ENCODE assay signal across 15 cellular contexts in genomic region chr6:75348882-75349261, GRCh38.
DNase-seq lines count a peak whose midpoint lies in the region; ATAC-seq, FAIRE-seq and TF ChIP-seq lines count a peak whose summit lies in the region.
"Had no signal": no experiment of that assay in that cellular context is flagged by ENCODE, and none has a peak within 500 bp of the region (broad histone marks: within the 10 kb centered on the region; RNA-seq: fewer than 3 reads in every experiment).

No MANE protein-coding gene starts in this region.

- H3K9ac ChIP-seq in astrocyte (ENCODE audit: low read length) (no peak overlapping the region), PC-3 (ENCODE audit: low read length) (no peak overlapping the region)

- no peaks in the 10 kb centered on the region for H3K9me3 ChIP-seq in astrocyte (ENCODE audit: insufficient read depth, low read depth, low read length)
- H3K9me3 ChIP-seq in psoas muscle, result no peaks in the 10 kb centered on the region
- H3K9me3 ChIP-seq in PC-3 (ENCODE audit: low read length), result no peaks in the 10 kb centered on the region

- H3K27me3 ChIP-seq in astrocyte (ENCODE audit: insufficient read depth, low read length), result no peaks in the 10 kb centered on the region
- H3K27me3 ChIP-seq in psoas muscle (ENCODE audit: insufficient read depth in 3 of 3, low read length in 2 of 3), result no peaks in the 10 kb centered on the region
- no peaks in the 10 kb centered on the region for H3K27me3 ChIP-seq in PC-3 (ENCODE audit: low read length)

- no peaks in the 10 kb centered on the region for H3F3A ChIP-seq in PC-3 (ENCODE audit: low read length, unreplicated experiment)

- H3K4me1 ChIP-seq in astrocyte (ENCODE audit: insufficient read depth, low read length), result peaks cover 9% of the 10 kb centered on the region
- peaks cover 11% of the 10 kb centered on the region for H3K4me1 ChIP-seq in psoas muscle
- no peaks in the 10 kb centered on the region for H3K4me1 ChIP-seq in PC-3 (ENCODE audit: insufficient read depth, low read length)

- H3K4me3 ChIP-seq in GM12865 (ENCODE audit: low read depth, low read length) (peak overlapping the region; percentile 21), astrocyte (ENCODE audit: insufficient read depth, low read depth, low read length) (no peak overlapping the region), psoas muscle (peak overlapping the region; percentile 47), PC-3 (ENCODE audit: low read length) (no peak overlapping the region)

- no peaks in the 10 kb centered on the region for H3K9me3 Mint-ChIP-seq in astrocyte (ENCODE audit: unreplicated experiment)
- H3K9me3 Mint-ChIP-seq: activated B cell treated with CpG ODN at 0.5 μM for 24 hours; natural killer cell treated with Interleukin-12 subunit alpha and Interleukin-12 subunit beta and Interleukin-15 and Interleukin-18, amount 100 ng/mL, for 72 hours had no signal

- H3K27ac Mint-ChIP-seq in astrocyte (ENCODE audit: unreplicated experiment), result no peak overlapping the region
- H3K27ac Mint-ChIP-seq: activated B cell treated with CpG ODN at 0.5 μM for 24 hours; natural killer cell treated with Interleukin-12 subunit alpha and Interleukin-12 subunit beta and Interleukin-15 and Interleukin-18, amount 100 ng/mL, for 72 hours had no signal

- H3K4me3 Mint-ChIP-seq in astrocyte (ENCODE audit: unreplicated experiment), result peak overlapping the region; percentile 72
- H3K4me3 Mint-ChIP-seq: activated B cell treated with CpG ODN at 0.5 μM for 24 hours; natural killer cell treated with Interleukin-12 subunit alpha and Interleukin-12 subunit beta and Interleukin-15 and Interleukin-18, amount 100 ng/mL, for 72 hours had no signal

- H3K4me2 ChIP-seq in astrocyte (ENCODE audit: low read length) (peak overlapping the region; percentile 88), PC-3 (ENCODE audit: low read length) (no peak overlapping the region)

- CTCF ChIA-PET in PC-3 (lab: Charles Lee), result no interaction called here

- H4K20me1 ChIP-seq in astrocyte (ENCODE audit: insufficient read depth, low read length), result no peaks in the 10 kb centered on the region
- H4K20me1 ChIP-seq in PC-3 (ENCODE audit: low read length), result no peaks in the 10 kb centered on the region

- ATAC-seq in left lobe of liver, result peak; percentile 20
- no peak for ATAC-seq in psoas muscle
- no peak for ATAC-seq in PC-3
- ATAC-seq: natural killer cell treated with Interleukin-12 subunit alpha and Interleukin-12 subunit beta and Interleukin-15 and Interleukin-18, amount 100 ng/mL, for 72 hours had no signal

- peaks cover 12% of the 10 kb centered on the region for H3K4me1 Mint-ChIP-seq in astrocyte (ENCODE audit: low read depth, unreplicated experiment)
- H3K4me1 Mint-ChIP-seq: activated B cell treated with CpG ODN at 0.5 μM for 24 hours had no signal

- TF ChIP-seq CTCF in GM12865 (IDR thresholded peaks at IDR 0.05; ENCODE audit: insufficient read depth, low read depth, low read length, missing control alignments), result no peak
- no peak for TF ChIP-seq CTCF in astrocyte (IDR thresholded peaks at IDR 0.05; ENCODE audit: insufficient read depth, low read depth, low read length)
- no peak for TF ChIP-seq CTCF in psoas muscle (IDR thresholded peaks at IDR 0.05)
- no peak for TF ChIP-seq CTCF in PC-3 (conservative IDR thresholded peaks at IDR 0.05; ENCODE audit: low read depth, low read length)

- no peaks in the 10 kb centered on the region for H3K27me3 Mint-ChIP-seq in astrocyte (ENCODE audit: low read depth, unreplicated experiment)

- no peaks in the 10 kb centered on the region for H3K36me3 ChIP-seq in astrocyte (ENCODE audit: insufficient read depth, low read length)
- peaks cover 3 to 22% of the 10 kb centered on the region in 2 donors for H3K36me3 ChIP-seq in psoas muscle (ENCODE audit: insufficient read depth in 1 of 2, low read depth in 1 of 2)
- no peaks in the 10 kb centered on the region for H3K36me3 ChIP-seq in PC-3 (ENCODE audit: low read depth, low read length)

- intact Hi-C loops in psoas muscle (cut with DNase I) (no loop called here), PC-3 (cut with micrococcal nuclease) (no loop called here)

- no TSS peak for BruUV-seq in PC-3 (replicated peaks; lab: Mats Ljungman, UMichigan)

- H2AFZ ChIP-seq in astrocyte (ENCODE audit: low read depth, low read length), result peak overlapping the region; percentile 70
- no peak overlapping the region for H2AFZ ChIP-seq in PC-3 (ENCODE audit: low read length)

- FAIRE-seq in astrocyte (lab: Jason Lieb, UNC), result no peak
- FAIRE-seq: HTR-8/SVneo had no signal

- no peak for DNase-seq in GM12865 (ENCODE audit: low read depth)
- DNase-seq in astrocyte (ENCODE audit: low read depth), result no peak
- no peak for DNase-seq in left lobe of liver (ENCODE audit: low spot score)
- DNase-seq in psoas muscle, result no peak
- DNase-seq in MV-4-11 (lab: John Stamatoyannopoulos, UW), result no peak
- no peak for DNase-seq in PC-3
- no peak for DNase-seq in NAMALWA (ENCODE audit: low spot score)
- no peak for DNase-seq in stimulated activated CD4-positive, alpha-beta T cell treated with anti-CD3 and anti-CD28 coated beads, Interleukin-2, amount 100 ng/mL, for 48 hours
- DNase-seq: activated B cell treated with CpG ODN at 0.5 μM for 24 hours; AML-193; cortex of kidney; stimulated activated CD4-positive, alpha-beta T cell treated with anti-CD3 and anti-CD28 coated beads, Interleukin-12 subunit alpha, Interleukin-12 subunit beta, amount 100 ng/mL, for 4 hours; SW 1271 had no signal

- H3K9me2 ChIP-seq in PC-3 (replicated peaks; ENCODE audit: low read length), result no peaks in the 10 kb centered on the region

- H3K79me2 ChIP-seq in astrocyte (ENCODE audit: insufficient read depth, low read length), result no peaks in the 10 kb centered on the region
- no peaks in the 10 kb centered on the region for H3K79me2 ChIP-seq in PC-3 (ENCODE audit: low read length)

- H3K27ac ChIP-seq in astrocyte (ENCODE audit: low read depth, low read length) (no peak overlapping the region), psoas muscle (peak overlapping the region; percentile 7), PC-3 (ENCODE audit: low read length) (no peak overlapping the region)

- no peaks in the 10 kb centered on the region for H3K36me3 Mint-ChIP-seq in astrocyte (ENCODE audit: low read depth, unreplicated experiment)
- H3K36me3 Mint-ChIP-seq: natural killer cell treated with Interleukin-12 subunit alpha and Interleukin-12 subunit beta and Interleukin-15 and Interleukin-18, amount 100 ng/mL, for 72 hours had no signal

- POLR2A ChIA-PET in PC-3 (lab: Charles Lee; ENCODE audit: unreplicated experiment), result no interaction called here

Comparison
In these comparisons a context has a peak if more than half of its experiments do, and no peak if none do; other contexts are left out.
1. H3K4me3 ChIP-seq: peak in GM12865 (single experiment) and psoas muscle (single experiment); none in astrocyte (single experiment) and PC-3 (single experiment).